ENCODE assay signal across 23 cellular contexts in genomic region chr6:126923807-126924206, GRCh38.
"Had no signal": no experiment of that assay in that cellular context is flagged by ENCODE, and none has a peak within 500 bp of the region (broad histone marks: within the 10 kb centered on the region; RNA-seq: fewer than 3 reads in every experiment).

No MANE protein-coding gene starts in this region.

- DNase-seq: activated CD4-positive, alpha-beta T cell treated with anti-CD3 and anti-CD28 coated beads, Interleukin-2, amount 10 ng/mL, durations not matched to agents 24 days and 14 days; activated CD4-positive, alpha-beta T cell treated with anti-CD3 and anti-CD28 coated beads, Interleukin-2, amount 50 U/mL, for 48 hours; activated CD4-positive, CD25-positive, alpha-beta regulatory T cell treated with anti-CD3 and anti-CD28 coated beads, Interleukin-2, amount 50 U/mL, for 72 hours; activated CD8-positive, alpha-beta memory T cell treated with anti-CD3 and anti-CD28 coated beads, Interleukin-2, amount 10 ng/mL, durations not matched to agents 7 days and 5 days; activated gamma-delta T cell; activated naive CD4-positive, alpha-beta T cell treated with anti-CD3 and anti-CD28 coated beads for 36 hours; activated naive CD8-positive, alpha-beta T cell treated with anti-CD3 and anti-CD28 coated beads for 36 hours; activated T-cell treated with anti-CD3 and anti-CD28 coated beads, Interleukin-2, amount 50 U/mL, for 24 hours; KG1; NCI-H1105; NCI-H1436 treated with DMSO at 0.1 percent for 48 hours; NCI-H187; NCI-H2081; NCI-H510A treated with DMSO at 0.1 percent for 48 hours; Peyer's patch; Right ventricle myocardium superior; SJCRH30; SK-N-SH had no signal

- H3K36me3 Mint-ChIP-seq: activated CD8-positive, alpha-beta memory T cell treated with anti-CD3 and anti-CD28 coated beads, Interleukin-2, amount 10 ng/mL, durations not matched to agents 7 days and 5 days; activated naive CD8-positive, alpha-beta T cell treated with anti-CD3 and anti-CD28 coated beads for 36 hours; WTC11 had no signal

- H3K27me3 ChIP-seq: breast epithelium, Peyer's patch, SJCRH30 had no signal

- H3K4me3 ChIP-seq: breast epithelium, Peyer's patch, SJCRH30 had no signal

- H3K27me3 Mint-ChIP-seq: activated CD4-positive, alpha-beta T cell treated with anti-CD3 and anti-CD28 coated beads, Interleukin-2, amount 10 ng/mL, durations not matched to agents 24 days and 14 days; activated CD8-positive, alpha-beta memory T cell treated with anti-CD3 and anti-CD28 coated beads, Interleukin-2, amount 10 ng/mL, durations not matched to agents 7 days and 5 days; activated naive CD8-positive, alpha-beta T cell treated with anti-CD3 and anti-CD28 coated beads for 36 hours; activated T-cell treated with anti-CD3 and anti-CD28 coated beads, Interleukin-2, amount 50 U/mL, for 24 hours had no signal

- H3K36me3 ChIP-seq: breast epithelium, Peyer's patch, SJCRH30 had no signal

- H3K27ac Mint-ChIP-seq: activated CD4-positive, alpha-beta T cell treated with anti-CD3 and anti-CD28 coated beads, Interleukin-2, amount 10 ng/mL, durations not matched to agents 24 days and 14 days; activated CD8-positive, alpha-beta memory T cell treated with anti-CD3 and anti-CD28 coated beads, Interleukin-2, amount 10 ng/mL, durations not matched to agents 7 days and 5 days; activated naive CD4-positive, alpha-beta T cell treated with anti-CD3 and anti-CD28 coated beads for 36 hours; activated naive CD8-positive, alpha-beta T cell treated with anti-CD3 and anti-CD28 coated beads for 36 hours; activated T-cell treated with anti-CD3 and anti-CD28 coated beads, Interleukin-2, amount 50 U/mL, for 24 hours; activated T-helper 17 cell treated with anti-CD3 and anti-CD28 coated beads, Interleukin-2, amount 50 U/mL, for 72 hours; T-helper 1 cell treated with Interleukin-12 subunit alpha and Interleukin-12 subunit beta and Interleukin-4 antibody, amounts not matched to agents 30 μg/mL and 1 μg/mL, for 36 hours; WTC11 had no signal

- H3K4me3 Mint-ChIP-seq: activated CD4-positive, alpha-beta T cell treated with anti-CD3 and anti-CD28 coated beads, Interleukin-2, amount 10 ng/mL, durations not matched to agents 24 days and 14 days; activated CD8-positive, alpha-beta memory T cell treated with anti-CD3 and anti-CD28 coated beads, Interleukin-2, amount 10 ng/mL, durations not matched to agents 7 days and 5 days; activated naive CD4-positive, alpha-beta T cell treated with anti-CD3 and anti-CD28 coated beads for 36 hours; activated naive CD8-positive, alpha-beta T cell treated with anti-CD3 and anti-CD28 coated beads for 36 hours; activated T-cell treated with anti-CD3 and anti-CD28 coated beads, Interleukin-2, amount 50 U/mL, for 24 hours; activated T-helper 17 cell treated with anti-CD3 and anti-CD28 coated beads, Interleukin-2, amount 50 U/mL, for 72 hours; T-helper 1 cell treated with Interleukin-12 subunit alpha and Interleukin-12 subunit beta and Interleukin-4 antibody, amounts not matched to agents 30 μg/mL and 1 μg/mL, for 36 hours; WTC11 had no signal

- H3K4me1 Mint-ChIP-seq: activated CD4-positive, alpha-beta T cell treated with anti-CD3 and anti-CD28 coated beads, Interleukin-2, amount 10 ng/mL, durations not matched to agents 24 days and 14 days; activated CD8-positive, alpha-beta memory T cell treated with anti-CD3 and anti-CD28 coated beads, Interleukin-2, amount 10 ng/mL, durations not matched to agents 7 days and 5 days; activated naive CD8-positive, alpha-beta T cell treated with anti-CD3 and anti-CD28 coated beads for 36 hours; activated T-helper 17 cell treated with anti-CD3 and anti-CD28 coated beads, Interleukin-2, amount 50 U/mL, for 72 hours had no signal

- H3K27ac ChIP-seq: breast epithelium, Peyer's patch, RWPE1, SJCRH30 had no signal

- H3K4me1 ChIP-seq: breast epithelium, Peyer's patch had no signal

- H3K4me2 ChIP-seq: SK-N-SH had no signal

- H3K9ac ChIP-seq: SK-N-SH had no signal

- H3K9me3 ChIP-seq: breast epithelium, Peyer's patch, SJCRH30, SK-N-SH had no signal

- ATAC-seq: activated CD8-positive, alpha-beta memory T cell treated with anti-CD3 and anti-CD28 coated beads, Interleukin-2, amount 10 ng/mL, durations not matched to agents 7 days and 5 days; activated T-helper 17 cell treated with anti-CD3 and anti-CD28 coated beads, Interleukin-2, amount 50 U/mL, for 72 hours; WTC11 had no signal

- H3K9me3 Mint-ChIP-seq: activated CD4-positive, alpha-beta T cell treated with anti-CD3 and anti-CD28 coated beads, Interleukin-2, amount 10 ng/mL, durations not matched to agents 24 days and 14 days; activated naive CD4-positive, alpha-beta T cell treated with anti-CD3 and anti-CD28 coated beads for 36 hours; activated naive CD8-positive, alpha-beta T cell treated with anti-CD3 and anti-CD28 coated beads for 36 hours; activated T-cell treated with anti-CD3 and anti-CD28 coated beads, Interleukin-2, amount 50 U/mL, for 24 hours; activated T-helper 17 cell treated with anti-CD3 and anti-CD28 coated beads, Interleukin-2, amount 50 U/mL, for 72 hours; T-helper 1 cell treated with Interleukin-12 subunit alpha and Interleukin-12 subunit beta and Interleukin-4 antibody, amounts not matched to agents 30 μg/mL and 1 μg/mL, for 36 hours; WTC11 had no signal
